1 cellular context compared by ENCODE assay signal in genomic region chr4:60884545-60884944, GRCh38.
TF ChIP-seq lines count a peak whose summit lies in the region.

No MANE protein-coding gene starts in this region.

TF ChIP-seq in IMR-90, 13 proteins besides CTCF, POLR2A, EP300 and RAD21 (continued from another document):
- TF ChIP-seq ELK1 (IDR thresholded peaks at IDR 0.05; ENCODE audit: borderline replicate concordance, low read depth, low read length), result no peak
- no peak for TF ChIP-seq BHLHE40 (IDR thresholded peaks at IDR 0.05; ENCODE audit: low read depth, low read length)
- TF ChIP-seq SMC3 (IDR thresholded peaks at IDR 0.05; ENCODE audit: low read depth, low read length), result no peak
